In the genomic region with DNA sequence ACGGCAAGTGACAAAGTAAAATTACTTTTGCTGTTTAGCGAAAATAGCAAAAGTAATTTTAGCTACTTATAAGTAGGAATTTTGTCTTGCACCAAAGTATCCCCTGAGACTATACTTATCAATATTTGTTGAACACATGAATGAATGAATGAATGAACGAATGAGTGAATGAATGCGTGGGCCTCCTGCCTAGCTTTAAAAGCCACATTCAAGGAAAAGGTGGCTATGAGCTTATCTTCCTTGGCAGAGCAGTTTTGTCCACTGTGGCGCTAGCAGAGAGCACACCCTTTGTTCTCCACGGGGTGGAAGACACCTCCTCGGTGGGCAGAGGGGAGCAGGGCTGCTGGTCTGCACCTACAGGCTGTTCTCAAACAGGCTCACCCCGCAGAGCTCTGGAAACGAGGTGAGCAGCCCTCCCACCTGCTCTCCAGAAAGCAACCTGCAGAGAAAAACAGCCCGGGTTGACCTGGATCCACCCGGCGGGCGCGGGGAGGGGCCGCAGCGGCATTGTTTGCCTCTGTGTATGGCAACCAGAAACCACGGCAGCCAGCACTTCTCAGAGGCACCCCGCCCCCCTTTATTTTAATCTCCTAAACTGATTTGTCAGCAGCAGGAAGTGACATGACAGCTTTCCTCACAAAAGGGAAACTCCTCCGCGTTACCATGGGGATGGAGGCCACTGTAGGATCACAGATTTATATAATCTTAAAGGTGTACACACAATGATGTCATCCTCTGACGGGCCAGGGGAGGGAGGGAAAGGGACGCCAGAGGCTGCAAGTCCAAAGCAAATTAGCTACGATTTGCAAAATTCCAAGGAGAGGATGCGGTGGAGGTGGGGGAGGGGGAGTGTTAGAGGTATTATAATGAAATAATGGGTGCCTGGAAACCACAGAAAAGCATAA, we compare ENCODE assay signal across 8 cellular contexts. TPM values are rescaled to one million over a fixed set of nuclear protein-coding genes. Genes with fewer than 3 reads are reported as not detected.
A peak's percentile ranks its signal among the peaks of the same experiment; 100 is the strongest.
DNase-seq lines count a peak whose midpoint lies in the region; ATAC-seq and TF ChIP-seq lines count a peak whose summit lies in the region.

No MANE protein-coding gene starts in this region.

- H3K4me3 ChIP-seq in left ventricle myocardium inferior, result peak overlapping the region; percentile 84

- H3K27ac Mint-ChIP-seq in progenitor cell of endocrine pancreas, result peak overlapping the region; percentile 98

- H3K36me3 Mint-ChIP-seq in progenitor cell of endocrine pancreas (ENCODE audit: insufficient read depth), result peaks cover 12% of the 10 kb centered on the region

- in situ Hi-C loops in GM13977 (cut with MboI; ENCODE audit: low pct_unique_long_range_greater_than_20kb, low sequenced_read_pairs, unreplicated experiment), result no loop called here

- H3K4me3 Mint-ChIP-seq in progenitor cell of endocrine pancreas (ENCODE audit: low read depth), result peak overlapping the region; percentile 70

- ATAC-seq in HG02884 (IDR thresholded peaks at IDR 0.05; ENCODE audit: unreplicated experiment), result peak; percentile 94

- peaks cover 42% of the 10 kb centered on the region for H3K4me1 Mint-ChIP-seq in progenitor cell of endocrine pancreas (ENCODE audit: low read depth)

- H3K9me3 ChIP-seq in left ventricle myocardium inferior (replicated peaks), result peaks cover 6% of the 10 kb centered on the region

- DNase-seq in GM13977 (ENCODE audit: low spot score), result peak; percentile 97
- DNase-seq in NCI-H146 treated with DMSO at 0.1 percent for 48 hours (lab: John Stamatoyannopoulos, UW; ENCODE audit: unreplicated experiment), result peak; percentile 91
- DNase-seq in T-helper 1 cell, result peak; percentile 91 to 98 (median 96)
- DNase-seq in amniotic stem cell (lab: John Stamatoyannopoulos, UW), result peak; percentile 100
- DNase-seq in left ventricle myocardium inferior, result peak; percentile 91
- peak; percentile 90 for DNase-seq in progenitor cell of endocrine pancreas (ENCODE audit: low spot score, unreplicated experiment)
- peak; percentile 96 for DNase-seq in ureter (ENCODE audit: low spot score)

- no peaks in the 10 kb centered on the region for H3K27me3 Mint-ChIP-seq in progenitor cell of endocrine pancreas

- H3K36me3 ChIP-seq in left ventricle myocardium inferior, result peaks cover 33% of the 10 kb centered on the region

- peaks cover under 1% of the 10 kb centered on the region for H3K9me3 Mint-ChIP-seq in progenitor cell of endocrine pancreas (ENCODE audit: low read depth)

- H3K27me3 ChIP-seq in left ventricle myocardium inferior (ENCODE audit: low read depth), result no peaks in the 10 kb centered on the region

- peak overlapping the region; percentile 98 for H3K27ac ChIP-seq in left ventricle myocardium inferior (replicated peaks)

- peaks cover 61% of the 10 kb centered on the region for H3K4me1 ChIP-seq in left ventricle myocardium inferior

- intact Hi-C loops in left ventricle myocardium inferior (cut with micrococcal nuclease), result no loop called here

- no peak for TF ChIP-seq CTCF in GM13977 (IDR thresholded peaks at IDR 0.05; ENCODE audit: extremely low read depth, insufficient read depth, missing control alignments)
- no peak for TF ChIP-seq CTCF in left ventricle myocardium inferior (IDR thresholded peaks at IDR 0.05; ENCODE audit: borderline replicate concordance)
- TF ChIP-seq CTCF in progenitor cell of endocrine pancreas (IDR thresholded peaks at IDR 0.05; ENCODE audit: unreplicated experiment), result no peak

RNA-seq across cellular contexts. Expression of a gene that starts 5.9 kb away (rescaled TPM):
- total RNA-seq in left ventricle myocardium inferior (85.0 TPM), progenitor cell of endocrine pancreas (40.7 and 42.0 TPM in 2 replicates), ureter (84.2 TPM)

Comparison
In these comparisons a context has a peak if more than half of its experiments do, and no peak if none do; other contexts are left out.
1. Peak in every context shown above with its lines: DNase-seq, ATAC-seq, H3K4me3 ChIP-seq and H3K27ac ChIP-seq.